ENCODE assay signal across 32 cellular contexts in the genomic region with DNA sequence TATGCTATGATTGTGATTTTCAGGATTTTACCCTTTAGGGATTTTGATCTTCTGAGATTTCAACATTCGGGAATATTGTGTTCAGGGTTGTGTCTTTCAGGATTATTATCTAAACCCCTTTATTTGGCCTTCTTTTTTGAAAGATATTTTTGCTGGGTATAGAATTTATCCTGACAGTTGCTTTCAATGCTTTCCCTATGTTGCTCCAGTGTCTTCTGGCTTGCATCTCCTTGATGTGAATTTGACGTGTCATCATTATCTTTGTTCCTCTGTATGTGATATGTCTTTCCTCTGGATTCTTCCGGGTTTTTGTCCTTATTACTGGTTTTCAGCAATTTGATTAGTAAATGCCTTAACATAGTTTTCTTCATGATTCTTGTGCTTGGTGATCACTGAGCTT. TPM values are rescaled to one million over a fixed set of nuclear protein-coding genes. Genes with fewer than 3 reads are reported as not detected.
"Had no signal": no experiment of that assay in that cellular context is flagged by ENCODE, and none has a peak within 500 bp of the region (broad histone marks: within the 10 kb centered on the region; RNA-seq: fewer than 3 reads in every experiment).

No MANE protein-coding gene starts in this region.

- H3K4me3 ChIP-seq: ascending aorta, cardiac muscle cell had no signal

- H3K36me3 ChIP-seq: ascending aorta, cardiac muscle cell had no signal

- DNase-seq: activated B cell treated with CpG ODN at 0.5 μM for 24 hours; activated CD4-positive, alpha-beta memory T cell treated with anti-CD3 and anti-CD28 coated beads for 36 hours; activated CD4-positive, alpha-beta T cell treated with anti-CD3 and anti-CD28 coated beads for 4 hours; activated CD4-positive, alpha-beta T cell treated with anti-CD3 and anti-CD28 coated beads, Interleukin-2, amount 10 ng/mL, durations not matched to agents 24 days and 14 days; activated CD4-positive, alpha-beta T cell treated with anti-CD3 and anti-CD28 coated beads, Interleukin-2, amount 50 U/mL, for 1 hour; activated CD4-positive, alpha-beta T cell treated with anti-CD3 and anti-CD28 coated beads, Interleukin-2, amount 50 U/mL, for 4 hours; activated CD4-positive, CD25-positive, alpha-beta regulatory T cell treated with anti-CD3 and anti-CD28 coated beads, Interleukin-2, amount 50 U/mL, for 72 hours; activated CD8-positive, alpha-beta memory T cell treated with anti-CD3 and anti-CD28 coated beads, Interleukin-2, amount 50 U/mL, for 4 hours; activated CD8-positive, alpha-beta T cell treated with anti-CD3 and anti-CD28 coated beads for 36 hours; activated effector memory CD4-positive, alpha-beta T cell treated with anti-CD3 and anti-CD28 coated beads, Interleukin-2, amount 50 U/mL, for 16 hours; activated gamma-delta T cell treated with Interleukin-2 at 50 U/mL for 16 hours; activated naive CD4-positive, alpha-beta T cell; activated naive CD4-positive, alpha-beta T cell treated with anti-CD3 and anti-CD28 coated beads for 36 hours; activated naive CD4-positive, alpha-beta T cell treated with anti-CD3 and anti-CD28 coated beads, Interleukin-2, amount 50 U/mL, for 16 hours; activated T-cell treated with anti-CD3 and anti-CD28 coated beads for 4 hours; activated T-cell treated with anti-CD3 and anti-CD28 coated beads, Interleukin-2, amount 50 U/mL, for 1 hour; activated T-cell treated with anti-CD3 and anti-CD28 coated beads, Interleukin-2, amount 50 U/mL, for 4 hours; activated T-cell treated with anti-CD3 and anti-CD28 coated beads, Interleukin-2, amount 50 U/mL, for 72 hours; amygdala; anterior cingulate cortex; caudate nucleus; cerebellar nuclear complex; T-helper 2 cell; T-helper 9 cell had no signal

- ATAC-seq: activated CD8-positive, alpha-beta T cell treated with anti-CD3 and anti-CD28 coated beads for 36 hours; activated naive CD4-positive, alpha-beta T cell treated with anti-CD3 and anti-CD28 coated beads, Interleukin-2, amount 50 U/mL, for 72 hours; activated T-cell treated with anti-CD3 and anti-CD28 coated beads, Interleukin-2, amount 50 U/mL, for 4 hours; activated T-cell treated with anti-CD3 and anti-CD28 coated beads, Interleukin-2, amount 50 U/mL, for 72 hours; activated T-helper 17 cell treated with anti-CD3 and anti-CD28 coated beads, Interleukin-2, amount 50 U/mL, for 72 hours had no signal

- H3K27ac ChIP-seq: ascending aorta, cardiac muscle cell, VCaP had no signal

- H3K27me3 ChIP-seq: ascending aorta, cardiac muscle cell had no signal

- H3K4me1 ChIP-seq: ascending aorta had no signal

- FAIRE-seq: bronchial epithelial cell, TTC549 had no signal

RNA-seq across cellular contexts. Expression of a gene that starts 25.9 kb away (rescaled TPM):
- total RNA-seq: activated CD4-positive, alpha-beta T cell treated with anti-CD3 and anti-CD28 coated beads, Interleukin-2, amount 10 ng/mL, durations not matched to agents 24 days and 14 days; activated T-helper 1 cell treated with anti-CD3 and anti-CD28 coated beads, Interleukin-12 subunit alpha, Interleukin-12 subunit beta, Interleukin-2, Interleukin-4 antibody, amounts not matched to agents 30 ng/mL and 10 ng/mL and 1 ng/mL, durations not matched to agents 14 hours and 24 hours and 36 hours had no signal
